Comparison of ENCODE assay signal across 15 cellular contexts in the genomic region with DNA sequence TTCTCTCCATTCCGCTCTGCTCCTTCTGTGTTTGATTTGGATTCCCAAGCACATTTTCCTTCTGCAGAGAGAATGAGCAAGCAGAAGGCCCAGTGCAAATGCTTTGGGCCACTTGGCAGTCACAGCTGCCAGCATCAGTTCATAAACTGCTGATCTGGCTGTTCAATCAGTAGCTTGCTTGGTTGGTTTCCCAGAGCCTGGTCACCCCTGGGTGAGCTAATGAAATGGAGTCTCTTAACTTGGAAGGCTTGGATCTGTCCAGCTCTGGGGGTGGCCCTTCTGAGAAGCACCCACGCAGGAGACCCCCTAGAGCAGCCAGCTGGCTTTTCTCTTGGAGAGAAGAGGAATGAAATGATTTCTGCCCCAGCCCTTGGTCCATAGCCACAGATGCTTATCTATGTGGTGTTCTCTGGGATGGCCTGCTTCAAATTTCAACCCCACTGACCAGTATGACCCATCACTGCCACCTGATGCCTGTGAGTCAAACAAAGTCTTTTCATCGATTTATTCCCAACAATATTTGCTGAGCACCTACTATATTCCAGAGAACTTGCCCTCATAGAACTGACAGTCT. TPM values are rescaled to one million over a fixed set of nuclear protein-coding genes. Genes with fewer than 3 reads are reported as not detected.
DNase-seq lines count a peak whose midpoint lies in the region; ATAC-seq and TF ChIP-seq lines count a peak whose summit lies in the region.
"Had no signal": no experiment of that assay in that cellular context is flagged by ENCODE, and none has a peak within 500 bp of the region (broad histone marks: within the 10 kb centered on the region; RNA-seq: fewer than 3 reads in every experiment).

No MANE protein-coding gene starts in this region.

- H3K36me3 ChIP-seq in GM23248 (ENCODE audit: low read depth) (no peaks in the 10 kb centered on the region), right atrium auricular region (no peaks in the 10 kb centered on the region)
- H3K36me3 ChIP-seq: adrenal gland, suprapubic skin had no signal

- H3K9ac ChIP-seq in GM23248, result no peak overlapping the region

- WGBS in GM23248 (ENCODE audit: low coverage in 1 of 2, low lambda C conversion rate in 2 of 2, missing lambda C conversion rate in 2 of 2), 2 experiments, result 28 to 30% methylated on average over 3 of the region's 3 CpGs

- H3K4me3 ChIP-seq in GM23248, result no peak overlapping the region
- H3K4me3 ChIP-seq in right atrium auricular region, result no peak overlapping the region
- H3K4me3 ChIP-seq: adrenal gland, hepatocyte, suprapubic skin had no signal

- peaks cover 9% of the 10 kb centered on the region for H3F3A ChIP-seq in GM23248 (ENCODE audit: insufficient read depth)

- H2AFZ ChIP-seq in GM23248, result no peak overlapping the region
- H2AFZ ChIP-seq: hepatocyte had no signal

- H3K27me3 ChIP-seq in GM23248 (replicated peaks; ENCODE audit: insufficient read depth) (no peaks in the 10 kb centered on the region), right atrium auricular region (no peaks in the 10 kb centered on the region)
- H3K27me3 ChIP-seq: adrenal gland, hepatocyte, suprapubic skin had no signal

- no peaks in the 10 kb centered on the region for H3K9me2 ChIP-seq in GM23248 (ENCODE audit: insufficient read depth)

- no peaks in the 10 kb centered on the region for H3K9me3 ChIP-seq in GM23248 (ENCODE audit: low read depth)
- no peaks in the 10 kb centered on the region for H3K9me3 ChIP-seq in right atrium auricular region
- H3K9me3 ChIP-seq: adrenal gland, Caco-2, suprapubic skin had no signal

- no peaks in the 10 kb centered on the region for H4K20me1 ChIP-seq in GM23248 (ENCODE audit: insufficient read depth)

- ATAC-seq in SK-N-SH treated with all-trans-retinoic acid at 6 μM for 48 hours (no peak), sciatic nerve (no peak), GM19035 (IDR thresholded peaks at IDR 0.05; ENCODE audit: unreplicated experiment) (no peak)
- ATAC-seq: effector memory CD8-positive, alpha-beta T cell had no signal

- peak; percentile 60 for DNase-seq in GM23248
- peak; percentile 58 for DNase-seq in right atrium auricular region (ENCODE audit: low spot score)
- peak; percentile 54 for DNase-seq in sciatic nerve (ENCODE audit: low spot score)
- DNase-seq in NCI-H526 (lab: John Stamatoyannopoulos, UW), result no peak
- no peak for DNase-seq in stimulated activated CD4-positive, alpha-beta T cell treated with anti-CD3 and anti-CD28 coated beads, Interleukin-4, amount 100 ng/mL, for 4 hours
- no peak for DNase-seq in NCI-H510A treated with DMSO at 0.1 percent for 48 hours (lab: John Stamatoyannopoulos, UW)
- DNase-seq: Caco-2; effector memory CD8-positive, alpha-beta T cell; T1000 had no signal

- H3K79me2 ChIP-seq in GM23248 (ENCODE audit: insufficient read depth), result no peaks in the 10 kb centered on the region
- H3K79me2 ChIP-seq: hepatocyte had no signal

- H3K4me1 ChIP-seq in GM23248 (ENCODE audit: insufficient read depth) (peaks cover 7% of the 10 kb centered on the region; the same call in 1 of the 2 replicates), right atrium auricular region (peaks cover 7 to 39% of the 10 kb centered on the region in 2 donors)

- H3K27ac ChIP-seq in GM23248, result no peak overlapping the region
- H3K27ac ChIP-seq in right atrium auricular region, result no peak overlapping the region
- H3K27ac ChIP-seq: adrenal gland, hepatocyte, RWPE1, suprapubic skin had no signal

- no peak overlapping the region for H3K4me2 ChIP-seq in GM23248 (ENCODE audit: unreplicated experiment)
- H3K4me2 ChIP-seq: hepatocyte had no signal

- in situ Hi-C loops in GM23248 (cut with MboI), result loop anchor here (25.0 kb wide), 1 partner anchor 189 kb away; a partner anchor contains a TSS

- intact Hi-C loops in sciatic nerve (cut with DNase I), result no loop called here

- TF ChIP-seq CTCF in right atrium auricular region (IDR thresholded peaks at IDR 0.05), result no peak

TF ChIP-seq in SK-N-SH treated with all-trans-retinoic acid at 6 μM for 48 hours, 23 proteins besides CTCF, POLR2A, EP300 and RAD21:
- no peak for TF ChIP-seq ZFP30 (CRISPR knock-in tag; IDR thresholded peaks at IDR 0.05)
- peak; percentile 12; the same call in 1 of the 2 replicates for TF ChIP-seq TCF4 (CRISPR knock-in tag; IDR thresholded peaks at IDR 0.05; ENCODE audit: borderline replicate concordance)

RNA-seq across cellular contexts. Expression of a gene that starts 30.3 kb away (rescaled TPM):
- 0.86 and 2.8 TPM in 2 replicates for total RNA-seq in GM23248 (2014; rRNA removed; shearing (Covaris generic))
- 4.6 and 5.3 TPM in 2 replicates for polyA plus RNA-seq in GM23248 (2016; fragmentation: Nextera tagmentation; extraction: Ambion mirVana)
- 1 to 10 TPM; 4.6 to 9.8 TPM for total RNA-seq in right atrium auricular region
- 107 TPM for total RNA-seq in sciatic nerve

RNA-seq across cellular contexts. Expression of a gene that starts 30.5 kb away (rescaled TPM):
- 3.3 and 4.2 TPM in 2 replicates for total RNA-seq in GM23248 (2014; rRNA removed; shearing (Covaris generic))
- polyA plus RNA-seq in GM23248 (2016; fragmentation: Nextera tagmentation; extraction: Ambion mirVana), result 3.7 TPM in 2 replicates
- total RNA-seq in right atrium auricular region (1 to 10 TPM; 1.8 to 2.0 TPM), sciatic nerve (3.9 TPM)

RNA-seq across cellular contexts. Expression of a gene that starts 45.2 kb away (rescaled TPM):
- 28.4 and 28.8 TPM in 2 replicates for total RNA-seq in GM23248 (2014; rRNA removed; shearing (Covaris generic))
- 13.5 and 14.1 TPM in 2 replicates for polyA plus RNA-seq in GM23248 (2016; fragmentation: Nextera tagmentation; extraction: Ambion mirVana)
- total RNA-seq in right atrium auricular region, result 10 to 100 TPM; 18.6 to 18.7 TPM
- 38.2 TPM for total RNA-seq in sciatic nerve

Comparison
In these comparisons a context has a peak if more than half of its experiments do, and no peak if none do; other contexts are left out.
1. DNase-seq: peak in GM23248 (single experiment), right atrium auricular region (single experiment) and sciatic nerve (single experiment); none in NCI-H526 (0 of 2), stimulated activated CD4-positive, alpha-beta T cell treated with anti-CD3 and anti-CD28 coated beads, Interleukin-4, amount 100 ng/mL, for 4 hours (0 of 2) and NCI-H510A treated with DMSO at 0.1 percent for 48 hours (single experiment).
2. RNA of a gene that starts 30.3 kb away (total RNA-seq): 107 TPM in sciatic nerve (single experiment); 4.6 to 9.8 TPM in right atrium auricular region and 0.86 to 2.8 TPM in GM23248; every median in the first group is over 10 times any median in the second.